ENCODE assay signal across 8 cellular contexts in the genomic region with DNA sequence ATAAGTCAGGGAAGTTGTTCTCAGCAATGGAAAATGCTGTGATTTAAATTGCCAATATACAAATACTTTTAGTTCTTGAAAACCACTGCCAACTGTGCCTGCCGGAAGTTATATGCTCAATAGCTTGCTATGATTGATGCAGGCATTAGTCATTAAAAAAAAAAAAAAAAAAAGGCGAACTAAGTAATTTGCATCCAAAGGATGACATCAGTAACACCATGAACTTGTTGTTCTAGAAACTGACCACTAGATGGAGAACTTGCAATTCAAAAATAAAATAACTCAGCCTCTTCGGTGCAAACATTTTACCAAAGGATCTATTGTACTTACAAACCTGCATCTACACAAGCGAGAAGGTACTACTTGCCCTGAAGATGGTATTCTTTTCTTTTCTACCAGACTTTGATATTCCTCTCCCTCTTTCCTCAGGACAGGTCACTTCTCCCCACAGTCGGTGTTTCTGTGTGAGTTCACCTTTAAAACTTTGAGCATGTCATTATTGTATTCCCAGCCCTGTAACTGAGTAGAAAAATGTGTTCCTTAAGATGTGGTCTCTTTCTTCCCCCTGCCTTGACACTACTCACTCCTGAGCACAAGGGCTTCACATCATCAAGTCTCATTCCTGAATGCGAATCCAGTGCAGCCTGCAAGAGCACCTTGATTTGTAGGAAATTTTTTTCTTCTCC.
DNase-seq lines count a peak whose midpoint lies in the region; ATAC-seq and TF ChIP-seq lines count a peak whose summit lies in the region.

No MANE protein-coding gene starts in this region.

- H3K27ac ChIP-seq in VCaP = no peak overlapping the region

- peaks cover 4% of the 10 kb centered on the region for H3K27me3 Mint-ChIP-seq in activated CD4-positive, alpha-beta T cell treated with anti-CD3 and anti-CD28 coated beads, Interleukin-2, amount 10 ng/mL, durations not matched to agents 24 days and 14 days

- no peak overlapping the region for H3K4me3 Mint-ChIP-seq in activated CD4-positive, alpha-beta T cell treated with anti-CD3 and anti-CD28 coated beads, Interleukin-2, amount 10 ng/mL, durations not matched to agents 24 days and 14 days

- H3K27ac Mint-ChIP-seq in activated CD4-positive, alpha-beta T cell treated with anti-CD3 and anti-CD28 coated beads, Interleukin-2, amount 10 ng/mL, durations not matched to agents 24 days and 14 days = no peak overlapping the region

- DNase-seq in COLO829 (ENCODE audit: low spot score) (peak; percentile 82), NCI-H2107 treated with DMSO at 0.1 percent for 48 hours (lab: John Stamatoyannopoulos, UW; ENCODE audit: unreplicated experiment) (peak; percentile 92), glomerular endothelial cell (ENCODE audit: extremely low read depth, low read depth, low spot score) (peak; percentile 68), pulmonary artery endothelial cell (ENCODE audit: low read depth, low spot score) (peak; percentile 68)
- no peak for DNase-seq in activated CD4-positive, alpha-beta T cell treated with anti-CD3 and anti-CD28 coated beads, Interleukin-2, amount 10 ng/mL, durations not matched to agents 24 days and 14 days

- peaks cover 2% of the 10 kb centered on the region for H3K4me1 Mint-ChIP-seq in activated CD4-positive, alpha-beta T cell treated with anti-CD3 and anti-CD28 coated beads, Interleukin-2, amount 10 ng/mL, durations not matched to agents 24 days and 14 days

- no peaks in the 10 kb centered on the region for H3K36me3 Mint-ChIP-seq in activated CD4-positive, alpha-beta T cell treated with anti-CD3 and anti-CD28 coated beads, Interleukin-2, amount 10 ng/mL, durations not matched to agents 24 days and 14 days (ENCODE audit: low read depth)

- TF ChIP-seq CTCF in VCaP (conservative IDR thresholded peaks at IDR 0.05) = peak; percentile 73

- no peaks in the 10 kb centered on the region for H3K9me3 Mint-ChIP-seq in activated CD4-positive, alpha-beta T cell treated with anti-CD3 and anti-CD28 coated beads, Interleukin-2, amount 10 ng/mL, durations not matched to agents 24 days and 14 days

- intact Hi-C loops in activated CD4-positive, alpha-beta T cell treated with anti-CD3 and anti-CD28 coated beads, Interleukin-2, amount 10 ng/mL, durations not matched to agents 24 days and 14 days (cut with micrococcal nuclease) = loop anchor here (2.0 to 10.0 kb wide), 4 partner anchors 477 to 1174 kb away; no protein-coding TSS in a partner anchor

- ATAC-seq in GM18909 (IDR thresholded peaks at IDR 0.05; ENCODE audit: poor library complexity, unreplicated experiment) = peak; percentile 81
- ATAC-seq in HG03103 (IDR thresholded peaks at IDR 0.05; ENCODE audit: low read depth, unreplicated experiment) = peak; percentile 80
